13 cellular contexts compared by ENCODE assay signal in genomic region chr9:5326893-5327548, GRCh38. TPM values are rescaled to one million over a fixed set of nuclear protein-coding genes. Genes with fewer than 3 reads are reported as not detected.
DNase-seq lines count a peak whose midpoint lies in the region; ATAC-seq, FAIRE-seq and TF ChIP-seq lines count a peak whose summit lies in the region.
"Had no signal": no experiment of that assay in that cellular context is flagged by ENCODE, and none has a peak within 500 bp of the region (broad histone marks: within the 10 kb centered on the region; RNA-seq: fewer than 3 reads in every experiment).

No MANE protein-coding gene starts in this region.

- peaks cover 3% of the 10 kb centered on the region for H3K9me3 Mint-ChIP-seq in activated naive CD4-positive, alpha-beta T cell treated with anti-CD3 and anti-CD28 coated beads for 36 hours

- ATAC-seq in HG02588 (IDR thresholded peaks at IDR 0.05; ENCODE audit: unreplicated experiment): no peak

- H3K27ac ChIP-seq in WERI-Rb-1: no peak overlapping the region
- H3K27ac ChIP-seq: GM23248, VCaP had no signal

- peaks cover 23% of the 10 kb centered on the region for H3K36me3 Mint-ChIP-seq in activated naive CD4-positive, alpha-beta T cell treated with anti-CD3 and anti-CD28 coated beads for 36 hours (ENCODE audit: low read depth)

- intact Hi-C loops in activated naive CD4-positive, alpha-beta T cell treated with anti-CD3 and anti-CD28 coated beads for 36 hours (cut with micrococcal nuclease): no loop called here

- no peak for TF ChIP-seq POLR2A in GM12891 (IDR thresholded peaks at IDR 0.05; ENCODE audit: low read depth, low read length)

- H3K27me3 ChIP-seq in WERI-Rb-1 (ENCODE audit: insufficient read depth, low read depth, severe bottlenecking): no peaks in the 10 kb centered on the region

- H3K27ac Mint-ChIP-seq in activated naive CD4-positive, alpha-beta T cell treated with anti-CD3 and anti-CD28 coated beads for 36 hours: no peak overlapping the region

- TF ChIP-seq CTCF in WERI-Rb-1 (IDR thresholded peaks at IDR 0.05; ENCODE audit: low read depth, low read length) (no peak), fibroblast of pulmonary artery (IDR thresholded peaks at IDR 0.05; ENCODE audit: low read length, missing control alignments) (no peak)

- no peaks in the 10 kb centered on the region for H3K27me3 Mint-ChIP-seq in activated naive CD4-positive, alpha-beta T cell treated with anti-CD3 and anti-CD28 coated beads for 36 hours (ENCODE audit: low read depth)

- no peaks in the 10 kb centered on the region for H3K9me3 ChIP-seq in WERI-Rb-1 (ENCODE audit: severe bottlenecking)

- no peaks in the 10 kb centered on the region for H3K36me3 ChIP-seq in WERI-Rb-1

- CTCF ChIA-PET in activated naive CD4-positive, alpha-beta T cell treated with anti-CD3 and anti-CD28 coated beads for 36 hours (lab: Charles Lee): interaction anchor here (0.6 to 0.7 kb wide), 2 partner anchors 61 to 157 kb away, joined by 3 to 4 read pairs; no protein-coding TSS in a partner anchor

- H3K4me1 Mint-ChIP-seq in activated naive CD4-positive, alpha-beta T cell treated with anti-CD3 and anti-CD28 coated beads for 36 hours (ENCODE audit: low read depth): peaks cover 19% of the 10 kb centered on the region

- FAIRE-seq in GM12891 (lab: Jason Lieb, UNC): no peak
- FAIRE-seq: GM18507 had no signal

- H3K4me3 ChIP-seq in WERI-Rb-1 (ENCODE audit: low read depth, low read length) (no peak overlapping the region; the same call in 1 of the 2 replicates), fibroblast of pulmonary artery (replicated peaks; ENCODE audit: low read depth, low read length) (no peak overlapping the region)
- H3K4me3 ChIP-seq: GM23248 had no signal

- peak; percentile 23 for DNase-seq in activated naive CD4-positive, alpha-beta T cell treated with anti-CD3 and anti-CD28 coated beads for 36 hours
- DNase-seq in activated naive CD4-positive, alpha-beta T cell (lab: John Stamatoyannopoulos, UW): no peak
- DNase-seq in WERI-Rb-1 (peak; percentile 38), fibroblast of pulmonary artery (ENCODE audit: low read depth) (peak; percentile 1), GM12891 (ENCODE audit: insufficient read length, low spot score) (no peak), EL (no peak)
- peak; percentile 43 for DNase-seq in stimulated activated CD8-positive, alpha-beta memory T cell treated with anti-CD3 and anti-CD28 coated beads, Interleukin-4, amount 100 ng/mL, for 48 hours
- DNase-seq: GM23248 had no signal

- H3K4me3 Mint-ChIP-seq in activated naive CD4-positive, alpha-beta T cell treated with anti-CD3 and anti-CD28 coated beads for 36 hours: no peak overlapping the region

TF ChIP-seq in GM12891, 5 proteins besides CTCF, POLR2A, EP300 and RAD21:
- no peak for TF ChIP-seq PAX5 (IDR thresholded peaks at IDR 0.05; ENCODE audit: insufficient read depth, low read length, severe bottlenecking)
- no peak for TF ChIP-seq TAF1 (IDR thresholded peaks at IDR 0.05; ENCODE audit: low read depth, low read length)
- TF ChIP-seq SPI1 (IDR thresholded peaks at IDR 0.05; ENCODE audit: low read depth, low read length): no peak
- no peak for TF ChIP-seq POU2F2 (IDR thresholded peaks at IDR 0.05; ENCODE audit: low read depth, low read length)
- TF ChIP-seq POLR2AphosphoS5 (IDR thresholded peaks at IDR 0.05; ENCODE audit: low read depth, low read length): no peak

RNA-seq across cellular contexts. Expression of gene RLN1, which starts 12.7 kb away (rescaled TPM):
- under 1 TPM; 0.54 to 0.95 TPM for total RNA-seq in activated naive CD4-positive, alpha-beta T cell treated with anti-CD3 and anti-CD28 coated beads for 36 hours
- 0.55 TPM for polyA plus RNA-seq in GM12891 (2012; ENCODE audit: low read depth, missing spikeins)
- total RNA-seq: GM23248, osteocyte had no signal
- polyA plus RNA-seq: BJ, GM23248 had no signal

RNA-seq across cellular contexts. Expression of gene RLN2, which starts 22.5 kb away (rescaled TPM):
- 1 to 10 TPM; 3.4 to 4.0 TPM for total RNA-seq in activated naive CD4-positive, alpha-beta T cell treated with anti-CD3 and anti-CD28 coated beads for 36 hours
- polyA plus RNA-seq in GM12891 (2012; ENCODE audit: low read depth, missing spikeins): 4.1 TPM
- total RNA-seq: GM23248, osteocyte had no signal
- polyA plus RNA-seq: BJ, GM23248 had no signal

Comparison
In these comparisons a context has a peak if more than half of its experiments do, and no peak if none do; other contexts are left out.
1. DNase-seq: peak in activated naive CD4-positive, alpha-beta T cell treated with anti-CD3 and anti-CD28 coated beads for 36 hours (single experiment), WERI-Rb-1 (single experiment), fibroblast of pulmonary artery (single experiment) and stimulated activated CD8-positive, alpha-beta memory T cell treated with anti-CD3 and anti-CD28 coated beads, Interleukin-4, amount 100 ng/mL, for 48 hours (single experiment); none in activated naive CD4-positive, alpha-beta T cell (0 of 4), GM12891 (single experiment) and EL (single experiment).